33 cellular contexts compared by ENCODE assay signal in the genomic region with DNA sequence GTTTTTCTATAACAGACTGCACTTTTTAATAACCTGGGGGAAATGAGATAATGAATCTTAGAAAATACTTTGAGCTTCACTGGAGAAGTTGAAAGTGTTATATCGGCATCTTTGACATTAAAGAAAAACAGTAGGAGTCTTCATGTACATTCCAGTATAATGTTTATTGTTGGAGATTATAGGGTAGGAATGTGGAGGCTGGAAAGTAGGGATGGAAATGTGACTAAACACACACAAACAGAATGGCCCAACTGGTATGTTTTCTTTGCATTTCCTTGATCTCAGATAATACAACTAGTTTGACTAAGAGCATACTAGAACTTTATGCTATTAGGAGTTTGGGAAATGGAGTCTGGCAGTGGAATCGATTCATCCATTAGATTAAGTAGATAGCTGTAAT.
"Had no signal": no experiment of that assay in that cellular context is flagged by ENCODE, and none has a peak within 500 bp of the region (broad histone marks: within the 10 kb centered on the region; RNA-seq: fewer than 3 reads in every experiment).

No MANE protein-coding gene starts in this region.

- H3K27ac Mint-ChIP-seq: activated naive CD8-positive, alpha-beta T cell treated with anti-CD3 and anti-CD28 coated beads, Interleukin-2, amount 50 U/mL, for 24 hours; brain; natural killer cell treated with Interleukin-12 subunit alpha and Interleukin-12 subunit beta and Interleukin-15 and Interleukin-18, amount 100 ng/mL, for 72 hours; T-helper 1 cell treated with Interleukin-12 subunit alpha and Interleukin-12 subunit beta and Interleukin-4 antibody, amounts not matched to agents 30 μg/mL and 1 μg/mL, for 36 hours had no signal

- FAIRE-seq: TTC549 had no signal

- H3K27me3 ChIP-seq: cardiac muscle cell, heart right ventricle, left lung, neutrophil, ovary, sigmoid colon, tibial nerve had no signal

- ATAC-seq: activated naive CD8-positive, alpha-beta T cell treated with anti-CD3 and anti-CD28 coated beads, Interleukin-2, amount 50 U/mL, for 24 hours; effector memory CD8-positive, alpha-beta T cell; heart right ventricle; left lung; lower lobe of right lung; mucosa of descending colon; natural killer cell treated with Interleukin-12 subunit alpha and Interleukin-12 subunit beta and Interleukin-15 and Interleukin-18, amount 100 ng/mL, for 72 hours had no signal

- H3K9me3 ChIP-seq: mucosa of descending colon, neutrophil, ovary, prostate gland had no signal

- H3K9me3 Mint-ChIP-seq: natural killer cell treated with Interleukin-12 subunit alpha and Interleukin-12 subunit beta and Interleukin-15 and Interleukin-18, amount 100 ng/mL, for 72 hours had no signal

- H3K36me3 ChIP-seq: ovary, prostate gland had no signal

- H3K27ac ChIP-seq: cardiac muscle cell, heart right ventricle, left lung, lower lobe of right lung, neutrophil, ovary, prostate gland, sigmoid colon, tibial nerve, VCaP had no signal

- H3K4me3 ChIP-seq: cardiac muscle cell, heart right ventricle, left lung, lower lobe of right lung, mucosa of descending colon, ovary, prostate gland, sigmoid colon, tibial nerve had no signal

- H3K4me1 ChIP-seq: heart right ventricle, left lung, lower lobe of right lung, prostate gland, sigmoid colon, tibial nerve had no signal

- DNase-seq: activated CD4-positive, alpha-beta T cell treated with anti-CD3 and anti-CD28 coated beads for 4 hours; activated CD4-positive, alpha-beta T cell treated with anti-CD3 and anti-CD28 coated beads, Interleukin-2, amount 50 U/mL, for 4 hours; activated effector memory CD4-positive, alpha-beta T cell treated with anti-CD3 and anti-CD28 coated beads, Interleukin-2, amount 50 U/mL, for 16 hours; activated naive CD4-positive, alpha-beta T cell treated with anti-CD3 and anti-CD28 coated beads, Interleukin-2, amount 50 U/mL, for 16 hours; activated naive CD8-positive, alpha-beta T cell treated with anti-CD3 and anti-CD28 coated beads, Interleukin-2, amount 50 U/mL, for 24 hours; activated T-cell treated with anti-CD3 and anti-CD28 coated beads for 4 hours; aorta; cerebellar nuclear complex; cortex of kidney; effector memory CD8-positive, alpha-beta T cell; foreskin melanocyte; heart right ventricle; left lung; lower lobe of right lung; mesendoderm; mucosa of descending colon; ovary; retina; sigmoid colon; stimulated activated CD4-positive, alpha-beta T cell treated with anti-CD3 and anti-CD28 coated beads, Interleukin-15, amount 100 ng/mL, for 24 hours; stimulated activated CD4-positive, alpha-beta T cell treated with anti-CD3 and anti-CD28 coated beads, Interleukin-2, amount 100 ng/mL, for 24 hours; stimulated activated naive CD4-positive, alpha-beta T cell; SW 1271; T-helper 9 cell had no signal
